Comparison of ENCODE assay signal across 8 cellular contexts in the genomic region with DNA sequence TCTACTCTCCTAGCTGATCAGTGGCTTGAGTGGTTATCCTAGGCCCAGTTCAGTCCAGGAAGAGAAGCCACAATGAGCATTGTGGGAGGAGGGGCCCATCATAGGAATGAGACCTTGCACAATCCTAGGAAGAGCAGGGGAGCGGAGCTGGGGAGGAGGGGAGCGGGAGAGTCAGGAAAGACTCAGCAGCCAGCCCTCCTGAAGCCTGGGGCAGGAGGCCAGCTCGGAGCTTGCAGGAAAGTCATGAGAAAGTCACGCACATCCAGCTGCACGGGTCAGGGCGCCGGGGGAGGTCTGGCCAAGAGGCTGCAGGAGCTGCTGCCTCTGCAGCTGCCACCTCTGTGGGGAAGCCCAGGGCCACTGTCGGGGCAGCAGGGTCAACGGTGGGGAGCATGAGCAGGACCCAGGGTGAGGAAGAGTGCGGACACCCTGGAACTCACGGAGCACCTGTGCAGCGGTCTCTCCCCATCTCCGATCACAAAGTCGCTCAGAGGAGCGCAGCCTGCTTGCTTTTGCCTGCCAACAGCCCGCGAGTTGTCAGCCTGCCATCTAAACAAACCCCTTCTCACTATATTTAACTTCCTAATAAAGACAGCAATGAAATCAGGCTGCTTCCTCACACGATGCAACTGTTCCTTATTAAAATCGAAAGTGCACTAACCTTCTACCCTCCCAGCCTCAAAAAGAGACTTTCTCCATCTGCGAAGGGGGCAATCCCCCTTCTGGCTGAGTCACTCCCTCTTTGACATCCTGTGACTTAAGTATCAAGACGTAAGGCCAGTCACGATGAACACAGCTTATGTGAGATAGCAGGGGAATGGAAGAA. TPM values are rescaled to one million over a fixed set of nuclear protein-coding genes. Genes with fewer than 3 reads are reported as not detected.
A peak's percentile ranks its signal among the peaks of the same experiment; 100 is the strongest.
DNase-seq lines count a peak whose midpoint lies in the region; ATAC-seq and TF ChIP-seq lines count a peak whose summit lies in the region.

No MANE protein-coding gene starts in this region.

- no peaks in the 10 kb centered on the region for H3K27me3 ChIP-seq in HL-60 (ENCODE audit: insufficient read depth, poor library complexity, severe bottlenecking)
- peaks cover 16% of the 10 kb centered on the region for H3K27me3 ChIP-seq in suprapubic skin
- H3K27me3 ChIP-seq in A673 (replicated peaks; ENCODE audit: insufficient read depth, low read depth, low read length, poor library complexity): no peaks in the 10 kb centered on the region

- intact Hi-C loops in A673 (cut with micrococcal nuclease; ENCODE audit: unreplicated experiment): no loop called here

- H3K27ac Mint-ChIP-seq in activated naive CD8-positive, alpha-beta T cell treated with anti-CD3 and anti-CD28 coated beads, Interleukin-2, amount 50 U/mL, for 24 hours: peak overlapping the region; percentile 20

- no peaks in the 10 kb centered on the region for H3K36me3 ChIP-seq in suprapubic skin
- H3K36me3 ChIP-seq in A673 (ENCODE audit: insufficient read depth, low read length, poor library complexity, severe bottlenecking): no peaks in the 10 kb centered on the region

- H3K4me3 Mint-ChIP-seq in activated naive CD8-positive, alpha-beta T cell treated with anti-CD3 and anti-CD28 coated beads, Interleukin-2, amount 50 U/mL, for 24 hours: peak overlapping the region; percentile 22

- peak; percentile 95 for DNase-seq in AG08395 (ENCODE audit: low spot score)
- peak in 1 of 2 experiments; percentile 76 for DNase-seq in HL-60 (ENCODE audit: low read depth in 1 of 2, low spot score in 1 of 2)
- DNase-seq in activated naive CD8-positive, alpha-beta T cell treated with anti-CD3 and anti-CD28 coated beads, Interleukin-2, amount 50 U/mL, for 24 hours: peak; percentile 22
- DNase-seq in left kidney (ENCODE audit: low read depth, low spot score): peak; percentile 57
- peak; percentile 65 to 79 for DNase-seq in suprapubic skin (ENCODE audit: low spot score in 2 of 2)
- DNase-seq in globus pallidus (ENCODE audit: low spot score): no peak
- DNase-seq in A673 (ENCODE audit: low spot score): no peak

- H3K9me3 Mint-ChIP-seq in activated naive CD8-positive, alpha-beta T cell treated with anti-CD3 and anti-CD28 coated beads, Interleukin-2, amount 50 U/mL, for 24 hours: no peaks in the 10 kb centered on the region

- H3K9me3 ChIP-seq in suprapubic skin (no peaks in the 10 kb centered on the region), A673 (ENCODE audit: low read depth, low read length, poor library complexity, severe bottlenecking) (no peaks in the 10 kb centered on the region)

- TF ChIP-seq CTCF in HL-60 (IDR thresholded peaks at IDR 0.05; ENCODE audit: insufficient read depth, low read length) (no peak), suprapubic skin (IDR thresholded peaks at IDR 0.05) (no peak), A673 (conservative IDR thresholded peaks at IDR 0.05; ENCODE audit: low read depth, low read length) (no peak)

- no peak for TF ChIP-seq POLR2A in suprapubic skin (IDR thresholded peaks at IDR 0.05)

- peaks cover 5% of the 10 kb centered on the region for H3K27me3 Mint-ChIP-seq in activated naive CD8-positive, alpha-beta T cell treated with anti-CD3 and anti-CD28 coated beads, Interleukin-2, amount 50 U/mL, for 24 hours

- no peaks in the 10 kb centered on the region for H3K36me3 Mint-ChIP-seq in activated naive CD8-positive, alpha-beta T cell treated with anti-CD3 and anti-CD28 coated beads, Interleukin-2, amount 50 U/mL, for 24 hours (ENCODE audit: low read depth)

- ATAC-seq in activated naive CD8-positive, alpha-beta T cell treated with anti-CD3 and anti-CD28 coated beads, Interleukin-2, amount 50 U/mL, for 24 hours: peak; percentile 98
- ATAC-seq in HG02759 (IDR thresholded peaks at IDR 0.05; ENCODE audit: unreplicated experiment): no peak

- peaks cover 13% of the 10 kb centered on the region for H3K4me1 Mint-ChIP-seq in activated naive CD8-positive, alpha-beta T cell treated with anti-CD3 and anti-CD28 coated beads, Interleukin-2, amount 50 U/mL, for 24 hours

- H3K27ac ChIP-seq in HL-60 (replicated peaks) (no peak overlapping the region), suprapubic skin (no peak overlapping the region), A673 (ENCODE audit: low read depth, low read length, poor library complexity, severe bottlenecking) (no peak overlapping the region)

- WGBS in suprapubic skin: 46% methylated on average over 22 of the region's 22 CpGs

- CTCF ChIA-PET in A673 (lab: Charles Lee): no interaction called here

- TF ChIP-seq EP300 in suprapubic skin (IDR thresholded peaks at IDR 0.05): no peak

- H3K4me3 ChIP-seq in HL-60 (replicated peaks; ENCODE audit: insufficient read depth, low read length) (peak overlapping the region; percentile 28), suprapubic skin (peak overlapping the region; percentile 40), A673 (ENCODE audit: low read depth, low read length, poor library complexity, severe bottlenecking) (no peak overlapping the region)

- POLR2A ChIA-PET in A673 (lab: Charles Lee; ENCODE audit: low non-redundant PET): no interaction called here

- no TSS peak for BruUV-seq in A673 (replicated peaks; lab: Mats Ljungman, UMichigan)

- H3K4me1 ChIP-seq in suprapubic skin (peaks cover 10% of the 10 kb centered on the region), A673 (ENCODE audit: insufficient read depth, low read length, poor library complexity, severe bottlenecking) (no peaks in the 10 kb centered on the region)

RNA-seq across cellular contexts. Expression of gene RTL6, which starts 52.8 kb away (rescaled TPM):
- total RNA-seq in suprapubic skin (10 to 100 TPM in 1 of 4 donors, 1 to 10 TPM in 3; 6.0 to 11.8 (median 8.8) TPM), A673 (2021) (46.6 and 50.6 TPM in 2 replicates)

Comparison
In these comparisons a context has a peak if more than half of its experiments do, and no peak if none do; other contexts are left out.
1. DNase-seq: peak in AG08395 (single experiment), activated naive CD8-positive, alpha-beta T cell treated with anti-CD3 and anti-CD28 coated beads, Interleukin-2, amount 50 U/mL, for 24 hours (single experiment), left kidney (single experiment) and suprapubic skin (2 of 2); none in globus pallidus (single experiment) and A673 (single experiment).